ENCODE assay signal across 8 cellular contexts in genomic region chr20:63707558-63708300, GRCh38.
DNase-seq lines count a peak whose midpoint lies in the region; ATAC-seq and TF ChIP-seq lines count a peak whose summit lies in the region.

TSS of gene ARFRP1 (minus strand) at chr20:63707976. CDS start at chr20:63707091, 885 bp downstream.
TSS of gene ZGPAT (plus strand) at chr20:63708039. CDS start at chr20:63708581, 542 bp downstream.

- in situ Hi-C loops in astrocyte of the cerebellum (cut with HindIII; ENCODE audit: low sequenced_read_pairs) = no loop called here

- peak within 1 kb of the TSS; percentile 83 for H3K4me3 ChIP-seq in astrocyte of the cerebellum (ENCODE audit: low read depth, low read length)

- ATAC-seq in GM18498 (IDR thresholded peaks at IDR 0.05; ENCODE audit: unreplicated experiment) (peak; percentile 74), HG02938 (IDR thresholded peaks at IDR 0.05; ENCODE audit: unreplicated experiment) (peak; percentile 39)

- no peak for TF ChIP-seq CTCF in astrocyte of the cerebellum (IDR thresholded peaks at IDR 0.05; ENCODE audit: low read depth, low read length, missing control alignments)

- DNase-seq in NCI-H2081 (lab: John Stamatoyannopoulos, UW) (peak; percentile 76 to 85), T1000 (lab: John Stamatoyannopoulos, UW) (peak; percentile 50), astrocyte of the cerebellum (ENCODE audit: low read depth) (peak; percentile 32), hippocampal formation (lab: John Stamatoyannopoulos, UW) (peak; percentile 79 to 87), retina (peak; percentile 93), cortex of kidney (lab: John Stamatoyannopoulos, UW) (no peak)
